2 cellular contexts compared by ENCODE assay signal in genomic region chr3:31448882-31449243, GRCh38.
TF ChIP-seq lines count a peak whose summit lies in the region.

No MANE protein-coding gene starts in this region.

TF ChIP-seq in SK-N-SH, 30 proteins besides CTCF, POLR2A, EP300 and RAD21 (continued from another document):
- TF ChIP-seq ZBTB33 (IDR thresholded peaks at IDR 0.05; ENCODE audit: borderline replicate concordance, low read depth): no peak
- no peak for TF ChIP-seq POLR2AphosphoS5 (IDR thresholded peaks at IDR 0.05; ENCODE audit: low read depth, low read length)
- no peak for TF ChIP-seq GABPA (IDR thresholded peaks at IDR 0.05; ENCODE audit: low read depth)
- TF ChIP-seq GATA2 (CRISPR knock-in tag; IDR thresholded peaks at IDR 0.05): no peak

TF ChIP-seq in SK-N-SH treated with all-trans-retinoic acid at 6 μM for 48 hours, 23 proteins besides CTCF, POLR2A, EP300 and RAD21 (continued from another document):
- TF ChIP-seq PATZ1 (CRISPR knock-in tag; IDR thresholded peaks at IDR 0.05; ENCODE audit: borderline replicate concordance): no peak
